Comparison of ENCODE assay signal across 8 cellular contexts in genomic region chr9:137087409-137087925, GRCh38. TPM values are rescaled to one million over a fixed set of nuclear protein-coding genes. Genes with fewer than 3 reads are reported as not detected.
A peak's percentile ranks its signal among the peaks of the same experiment; 100 is the strongest.
DNase-seq lines count a peak whose midpoint lies in the region; ATAC-seq and TF ChIP-seq lines count a peak whose summit lies in the region.

No MANE protein-coding gene starts in this region.

- H3K9me3 Mint-ChIP-seq in CD14-positive monocyte: peaks cover 0 to 9% (median 0%) of the 10 kb centered on the region in 7 donors
- H3K9me3 Mint-ChIP-seq in activated naive CD8-positive, alpha-beta T cell treated with anti-CD3 and anti-CD28 coated beads, Interleukin-2, amount 10 ng/mL, durations not matched to agents 7 days and 5 days: no peaks in the 10 kb centered on the region

- no peaks in the 10 kb centered on the region for H3K36me3 ChIP-seq in kidney epithelial cell (ENCODE audit: control insufficient read depth, insufficient read depth, low read length)
- peaks cover 3% of the 10 kb centered on the region for H3K36me3 ChIP-seq in thymus (ENCODE audit: control insufficient read depth, insufficient read depth)

- DNase-seq in CD14-positive monocyte (ENCODE audit: low spot score) (no peak), kidney epithelial cell (ENCODE audit: low read depth) (no peak), SHP77 (lab: John Stamatoyannopoulos, UW) (no peak), HT-29 (ENCODE audit: low spot score) (no peak)
- no peak for DNase-seq in activated naive CD8-positive, alpha-beta T cell treated with anti-CD3 and anti-CD28 coated beads, Interleukin-2, amount 10 ng/mL, durations not matched to agents 7 days and 5 days

- H3K27me3 Mint-ChIP-seq in CD14-positive monocyte (ENCODE audit: low read depth in 3 of 3): peaks cover 0 to 3% (median 1%) of the 10 kb centered on the region in 3 donors
- no peaks in the 10 kb centered on the region for H3K27me3 Mint-ChIP-seq in activated naive CD8-positive, alpha-beta T cell treated with anti-CD3 and anti-CD28 coated beads, Interleukin-2, amount 10 ng/mL, durations not matched to agents 7 days and 5 days

- peaks cover 15% of the 10 kb centered on the region for H3K4me1 ChIP-seq in thymus (ENCODE audit: control insufficient read depth, insufficient read depth, low read length)

- no peak for TF ChIP-seq CTCF in CD14-positive monocyte (IDR thresholded peaks at IDR 0.05)
- TF ChIP-seq CTCF in kidney epithelial cell (IDR thresholded peaks at IDR 0.05; ENCODE audit: insufficient read depth, low read length, poor library complexity, severe bottlenecking): no peak

- H3K4me3 ChIP-seq in kidney epithelial cell (ENCODE audit: low read depth, low read length) (peak overlapping the region; percentile 75), thymus (ENCODE audit: low read length) (peak overlapping the region; percentile 70)

- no peaks in the 10 kb centered on the region for H3K9me3 ChIP-seq in thymus (ENCODE audit: control insufficient read depth)

- H3K27me3 ChIP-seq in kidney epithelial cell (ENCODE audit: control insufficient read depth, insufficient read depth, low read length) (no peaks in the 10 kb centered on the region), thymus (ENCODE audit: control insufficient read depth, insufficient read depth) (peaks cover 5% of the 10 kb centered on the region)

- intact Hi-C loops in CD14-positive monocyte (cut with micrococcal nuclease): loop anchor here in 1 of 2 donors (2.0 kb wide), 1 partner anchor 17 kb away; the partner anchor contains the start of gene SAPCD2

- peak overlapping the region; percentile 90 to 97 (median 95) for H3K27ac Mint-ChIP-seq in CD14-positive monocyte
- H3K27ac Mint-ChIP-seq in activated naive CD8-positive, alpha-beta T cell treated with anti-CD3 and anti-CD28 coated beads, Interleukin-2, amount 10 ng/mL, durations not matched to agents 7 days and 5 days: peak overlapping the region; percentile 87

- WGBS in thymus: 15% methylated on average over 22 of the region's 22 CpGs

- H3K36me3 Mint-ChIP-seq in CD14-positive monocyte: peaks cover 29 to 51% of the 10 kb centered on the region in 2 donors
- peaks cover 9% of the 10 kb centered on the region for H3K36me3 Mint-ChIP-seq in activated naive CD8-positive, alpha-beta T cell treated with anti-CD3 and anti-CD28 coated beads, Interleukin-2, amount 10 ng/mL, durations not matched to agents 7 days and 5 days

- POLR2A ChIA-PET in activated naive CD8-positive, alpha-beta T cell treated with anti-CD3 and anti-CD28 coated beads, Interleukin-2, amount 10 ng/mL, durations not matched to agents 7 days and 5 days (lab: Charles Lee): interaction anchor here (0.9 to 5.4 kb wide), 15 partner anchors 8 to 287 kb away, joined by 3 to 75 read pairs (median 8); partner anchors contain the start of genes CYSRT1, DPP7, PAXX and RABL6

- ATAC-seq in HG02938 (IDR thresholded peaks at IDR 0.05; ENCODE audit: unreplicated experiment) (peak; percentile 0), GM18520 (IDR thresholded peaks at IDR 0.05; ENCODE audit: unreplicated experiment) (no peak)
- ATAC-seq in activated naive CD8-positive, alpha-beta T cell treated with anti-CD3 and anti-CD28 coated beads, Interleukin-2, amount 10 ng/mL, durations not matched to agents 7 days and 5 days (ENCODE audit: low read depth): peak; percentile 2

- peaks cover 30% of the 10 kb centered on the region for H3K4me1 Mint-ChIP-seq in CD14-positive monocyte
- peaks cover 22% of the 10 kb centered on the region for H3K4me1 Mint-ChIP-seq in activated naive CD8-positive, alpha-beta T cell treated with anti-CD3 and anti-CD28 coated beads, Interleukin-2, amount 10 ng/mL, durations not matched to agents 7 days and 5 days

- peak overlapping the region; percentile 89 to 91 for H3K4me3 Mint-ChIP-seq in CD14-positive monocyte
- H3K4me3 Mint-ChIP-seq in activated naive CD8-positive, alpha-beta T cell treated with anti-CD3 and anti-CD28 coated beads, Interleukin-2, amount 10 ng/mL, durations not matched to agents 7 days and 5 days: peak overlapping the region; percentile 88

- peak overlapping the region; percentile 93 for H3K27ac ChIP-seq in thymus (ENCODE audit: low read depth)

RNA-seq across cellular contexts. Expression of gene MAN1B1, which starts 0.7 kb away (rescaled TPM):
- polyA plus RNA-seq in CD14-positive monocyte (10 to 100 TPM; 29.3 to 38.2 TPM), thymus (107 TPM)
- 10 to 100 TPM; 63.2 to 63.9 TPM for total RNA-seq in activated naive CD8-positive, alpha-beta T cell treated with anti-CD3 and anti-CD28 coated beads, Interleukin-2, amount 10 ng/mL, durations not matched to agents 7 days and 5 days
- total RNA-seq in kidney epithelial cell: 76.8 and 80.3 TPM in 2 replicates
- 82.2 and 104 TPM in 2 replicates for total RNA-seq in HT-29 (2014; rRNA removed; shearing (Covaris generic))

RNA-seq across cellular contexts. Expression of gene UAP1L1, which starts 10.2 kb away (rescaled TPM):
- polyA plus RNA-seq in CD14-positive monocyte (10 to 100 TPM in 1 of 2 donors, 1 to 10 TPM in 1; 5.7 to 14.8 TPM), thymus (9.4 TPM)
- 10 to 100 TPM; 43.9 to 44.1 TPM for total RNA-seq in activated naive CD8-positive, alpha-beta T cell treated with anti-CD3 and anti-CD28 coated beads, Interleukin-2, amount 10 ng/mL, durations not matched to agents 7 days and 5 days
- total RNA-seq in kidney epithelial cell: 9.7 and 11.7 TPM in 2 replicates
- 3.7 and 5.3 TPM in 2 replicates for total RNA-seq in HT-29 (2014; rRNA removed; shearing (Covaris generic))

RNA-seq across cellular contexts. Expression of gene SAPCD2, which starts 17.1 kb away (rescaled TPM):
- 1 to 10 TPM; 1.7 to 3.1 TPM for polyA plus RNA-seq in CD14-positive monocyte
- 10 to 100 TPM; 26.4 to 30.0 TPM for total RNA-seq in activated naive CD8-positive, alpha-beta T cell treated with anti-CD3 and anti-CD28 coated beads, Interleukin-2, amount 10 ng/mL, durations not matched to agents 7 days and 5 days
- 5.3 and 5.8 TPM in 2 replicates for total RNA-seq in kidney epithelial cell
- polyA plus RNA-seq in thymus: 0.87 TPM
- total RNA-seq in HT-29 (2014; rRNA removed; shearing (Covaris generic)): 217 and 239 TPM in 2 replicates

RNA-seq across cellular contexts. Expression of gene DPP7, which starts 27.1 kb away (rescaled TPM):
- 100 to 1,000 TPM in 1 of 2 donors, 10 to 100 TPM in 1; 68.3 to 150 TPM for polyA plus RNA-seq in CD14-positive monocyte
- 100 to 1,000 TPM; 314 to 322 TPM for total RNA-seq in activated naive CD8-positive, alpha-beta T cell treated with anti-CD3 and anti-CD28 coated beads, Interleukin-2, amount 10 ng/mL, durations not matched to agents 7 days and 5 days
- total RNA-seq in kidney epithelial cell: 116 and 137 TPM in 2 replicates
- 476 TPM for polyA plus RNA-seq in thymus
- total RNA-seq in HT-29 (2014; rRNA removed; shearing (Covaris generic)): 290 and 324 TPM in 2 replicates

RNA-seq across cellular contexts. Expression of gene ENTPD2, which starts 33.6 kb away (rescaled TPM):
- polyA plus RNA-seq in CD14-positive monocyte (not detected), thymus (0.27 TPM)
- total RNA-seq in activated naive CD8-positive, alpha-beta T cell treated with anti-CD3 and anti-CD28 coated beads, Interleukin-2, amount 10 ng/mL, durations not matched to agents 7 days and 5 days: not detected
- total RNA-seq in kidney epithelial cell: 0.21 TPM in 1 of 2 replicates, not detected in the other
- 2.5 and 2.7 TPM in 2 replicates for total RNA-seq in HT-29 (2014; rRNA removed; shearing (Covaris generic))
